1 cellular context compared by ENCODE assay signal in genomic region chr10:86960863-86961434, GRCh38.
TF ChIP-seq lines count a peak whose summit lies in the region.

No MANE protein-coding gene starts in this region.

TF ChIP-seq in SK-N-SH treated with all-trans-retinoic acid at 6 μM for 48 hours, 23 proteins besides CTCF, POLR2A, EP300 and RAD21 (continued from another document):
- no peak for TF ChIP-seq TCF4 (CRISPR knock-in tag; IDR thresholded peaks at IDR 0.05; ENCODE audit: borderline replicate concordance)
- TF ChIP-seq ZNF70 (CRISPR knock-in tag; IDR thresholded peaks at IDR 0.05) = no peak
- no peak for TF ChIP-seq ZNF565 (CRISPR knock-in tag; conservative IDR thresholded peaks at IDR 0.05; ENCODE audit: low read depth)
- no peak for TF ChIP-seq PATZ1 (CRISPR knock-in tag; IDR thresholded peaks at IDR 0.05; ENCODE audit: borderline replicate concordance)
- TF ChIP-seq ZFP3 (CRISPR knock-in tag; IDR thresholded peaks at IDR 0.05) = no peak
